15 cellular contexts compared by ENCODE assay signal in genomic region chr12:107486140-107486892, GRCh38.
"Had no signal": no experiment of that assay in that cellular context is flagged by ENCODE, and none has a peak within 500 bp of the region (broad histone marks: within the 10 kb centered on the region; RNA-seq: fewer than 3 reads in every experiment).

No MANE protein-coding gene starts in this region.

- H3K4me1 ChIP-seq: adrenal gland had no signal

- H3K4me1 Mint-ChIP-seq: mesothelial cell of epicardium had no signal

- H3K27me3 ChIP-seq: adrenal gland, neutrophil had no signal

- H3K36me3 ChIP-seq: adrenal gland, neutrophil had no signal

- H3K9me3 ChIP-seq: adrenal gland, neutrophil had no signal

- H3K36me3 Mint-ChIP-seq: mesothelial cell of epicardium; stimulated activated memory B cell treated with anti-CD40 and anti-IgM and Interleukin-4, amounts not matched to agents 10 μg/mL and 1 μg/mL and 100 μg/mL, for 72 hours had no signal

- H3K27ac ChIP-seq: adrenal gland, epithelial cell of prostate, neutrophil had no signal

- H3K4me3 ChIP-seq: adrenal gland, lung had no signal

- H3K4me3 Mint-ChIP-seq: activated CD4-positive, alpha-beta T cell treated with anti-CD3 and anti-CD28 coated beads, Interleukin-2, amount 10 ng/mL, durations not matched to agents 24 days and 14 days; mesothelial cell of epicardium; stimulated activated memory B cell treated with anti-CD40 and anti-IgM and Interleukin-4, amounts not matched to agents 10 μg/mL and 1 μg/mL and 100 μg/mL, for 72 hours; T-helper 2 cell treated with Interferon-gamma antibody and Interleukin-4, amounts not matched to agents 5 μg/mL and 100 μg/mL, for 36 hours had no signal

- ATAC-seq: stimulated activated memory B cell treated with anti-CD40 and anti-IgM and Interleukin-4, amounts not matched to agents 10 μg/mL and 1 μg/mL and 100 μg/mL, for 72 hours had no signal

- DNase-seq: activated CD4-positive, alpha-beta T cell treated with anti-CD3 and anti-CD28 coated beads, Interleukin-2, amount 10 ng/mL, durations not matched to agents 24 days and 14 days; activated CD4-positive, CD25-positive, alpha-beta regulatory T cell; activated CD8-positive, alpha-beta memory T cell treated with anti-CD3 and anti-CD28 coated beads for 24 hours; activated naive CD4-positive, alpha-beta T cell treated with Interleukin-2 at 50 U/mL for 16 hours; head of caudate nucleus; posterior cingulate gyrus; stimulated activated CD4-positive, alpha-beta T cell treated with anti-CD3 and anti-CD28 coated beads, Interleukin-2, amount 100 ng/mL, for 48 hours had no signal

- H3K27ac Mint-ChIP-seq: activated CD4-positive, alpha-beta T cell treated with anti-CD3 and anti-CD28 coated beads, Interleukin-2, amount 10 ng/mL, durations not matched to agents 24 days and 14 days; mesothelial cell of epicardium; stimulated activated memory B cell treated with anti-CD40 and anti-IgM and Interleukin-4, amounts not matched to agents 10 μg/mL and 1 μg/mL and 100 μg/mL, for 72 hours; T-helper 2 cell treated with Interferon-gamma antibody and Interleukin-4, amounts not matched to agents 5 μg/mL and 100 μg/mL, for 36 hours had no signal

- H3K27me3 Mint-ChIP-seq: activated CD4-positive, alpha-beta T cell treated with anti-CD3 and anti-CD28 coated beads, Interleukin-2, amount 10 ng/mL, durations not matched to agents 24 days and 14 days had no signal

- H3K9me3 Mint-ChIP-seq: activated CD4-positive, alpha-beta T cell treated with anti-CD3 and anti-CD28 coated beads, Interleukin-2, amount 10 ng/mL, durations not matched to agents 24 days and 14 days; mesothelial cell of epicardium; stimulated activated memory B cell treated with anti-CD40 and anti-IgM and Interleukin-4, amounts not matched to agents 10 μg/mL and 1 μg/mL and 100 μg/mL, for 72 hours; T-helper 2 cell treated with Interferon-gamma antibody and Interleukin-4, amounts not matched to agents 5 μg/mL and 100 μg/mL, for 36 hours had no signal

- FAIRE-seq: frontal cortex had no signal
